In genomic region chr2:196242131-196242620, GRCh38 we compare ENCODE assay signal across 2 cellular contexts.
TF ChIP-seq lines count a peak whose summit lies in the region.

No MANE protein-coding gene starts in this region.

TF ChIP-seq in GM12878, 131 proteins besides CTCF, POLR2A, EP300 and RAD21 (continued from another document and continues in another):
- TF ChIP-seq IRF4 (IDR thresholded peaks at IDR 0.05; ENCODE audit: low read depth, low read length) (peak; percentile 72; the same call in 1 of the 2 replicates), POLR2AphosphoS2 (IDR thresholded peaks at IDR 0.05; ENCODE audit: low read depth, low read length) (no peak), BHLHE40 (IDR thresholded peaks at IDR 0.05; ENCODE audit: borderline replicate concordance in 1 of 2, low read depth in 2 of 2, low read length in 1 of 2) (peak in 1 of 2 experiments; percentile 52; a peak in 1 of 4 replicates), TBL1XR1 (IDR thresholded peaks at IDR 0.05; ENCODE audit: low read depth, low read length) (no peak), BCL3 (IDR thresholded peaks at IDR 0.05; ENCODE audit: borderline replicate concordance, insufficient read depth, low read depth, low read length, poor library complexity, severe bottlenecking) (peak; percentile 73), RFX5 (IDR thresholded peaks at IDR 0.05; ENCODE audit: low read depth, low read length) (no peak), POU2F2 (IDR thresholded peaks at IDR 0.05; ENCODE audit: borderline replicate concordance, low read depth, low read length) (no peak; the same call in 2 of the 3 replicates), KAT2A (conservative IDR thresholded peaks at IDR 0.05; ENCODE audit: control insufficient read depth, low read depth, low read length) (no peak), SMARCA5 (IDR thresholded peaks at IDR 0.05) (peak; percentile 67; the same call in 1 of the 2 replicates), MAX (IDR thresholded peaks at IDR 0.05; ENCODE audit: low read depth, low read length) (no peak), PBX3 (IDR thresholded peaks at IDR 0.05; ENCODE audit: insufficient replicate concordance, low read depth, low read length) (no peak), ZBED1 (IDR thresholded peaks at IDR 0.05; ENCODE audit: borderline replicate concordance) (peak; percentile 81; the same call in 1 of the 2 replicates), MTA3 (IDR thresholded peaks at IDR 0.05; ENCODE audit: borderline replicate concordance, low read length) (peak; percentile 83; the same call in 1 of the 2 replicates), TCF12 (IDR thresholded peaks at IDR 0.05; ENCODE audit: low read depth, low read length) (no peak), NFXL1 (IDR thresholded peaks at IDR 0.05; ENCODE audit: borderline replicate concordance) (no peak), SMAD5 (IDR thresholded peaks at IDR 0.05; ENCODE audit: low read depth) (no peak), SKIL (IDR thresholded peaks at IDR 0.05; ENCODE audit: low read depth, poor library complexity, severe bottlenecking) (peak; percentile 91), NRF1 (conservative IDR thresholded peaks at IDR 0.05; ENCODE audit: low read depth, low read length) (no peak), TAF1 (IDR thresholded peaks at IDR 0.05; ENCODE audit: borderline replicate concordance, low read depth, low read length) (no peak), FOXM1 (IDR thresholded peaks at IDR 0.05; ENCODE audit: low read depth, low read length) (peak; percentile 77; the same call in 1 of the 2 replicates), ZZZ3 (IDR thresholded peaks at IDR 0.05; ENCODE audit: control insufficient read depth, insufficient read length, low read depth) (no peak), IKZF2 (IDR thresholded peaks at IDR 0.05) (peak; percentile 83 to 93), GABPA (IDR thresholded peaks at IDR 0.05; ENCODE audit: low read depth) (peak; percentile 52; the same call in 1 of the 2 replicates), E2F8 (IDR thresholded peaks at IDR 0.05; ENCODE audit: low read depth, partially characterized antibody) (no peak)

TF ChIP-seq in HEK293T, 16 proteins besides CTCF, POLR2A, EP300 and RAD21 (continued from another document):
- TF ChIP-seq FOXA1 (IDR thresholded peaks at IDR 0.05) (no peak), SUZ12 (IDR thresholded peaks at IDR 0.05) (no peak), FOXM1 (IDR thresholded peaks at IDR 0.05; ENCODE audit: borderline replicate concordance) (no peak), PKNOX1 (IDR thresholded peaks at IDR 0.05) (no peak), HDGF (IDR thresholded peaks at IDR 0.05; ENCODE audit: borderline replicate concordance) (no peak), TARDBP (IDR thresholded peaks at IDR 0.05) (no peak), ZNF384 (IDR thresholded peaks at IDR 0.05) (no peak), SP1 (IDR thresholded peaks at IDR 0.05) (no peak), NFRKB (IDR thresholded peaks at IDR 0.05) (no peak), BHLHE40 (IDR thresholded peaks at IDR 0.05; ENCODE audit: borderline replicate concordance) (no peak)
